17 cellular contexts compared by ENCODE assay signal in genomic region chr3:50586763-50587070, GRCh38. TPM values are rescaled to one million over a fixed set of nuclear protein-coding genes. Genes with fewer than 3 reads are reported as not detected.
A peak's percentile ranks its signal among the peaks of the same experiment; 100 is the strongest.
DNase-seq lines count a peak whose midpoint lies in the region; ATAC-seq and TF ChIP-seq lines count a peak whose summit lies in the region.
"Had no signal": no experiment of that assay in that cellular context is flagged by ENCODE, and none has a peak within 500 bp of the region (broad histone marks: within the 10 kb centered on the region; RNA-seq: fewer than 3 reads in every experiment).

No MANE protein-coding gene starts in this region.

- no peak overlapping the region for H2AK5ac ChIP-seq in neuronal stem cell (ENCODE audit: low read depth, low read length)

- peaks cover 50% of the 10 kb centered on the region for H3K36me3 Mint-ChIP-seq in activated CD4-positive, alpha-beta T cell treated with anti-CD3 and anti-CD28 coated beads, Interleukin-2, amount 10 ng/mL, durations not matched to agents 24 days and 14 days (ENCODE audit: low read depth)
- H3K36me3 Mint-ChIP-seq in CD8-positive, alpha-beta T cell: peaks cover 25% of the 10 kb centered on the region
- H3K36me3 Mint-ChIP-seq in activated naive CD8-positive, alpha-beta T cell treated with anti-CD3 and anti-CD28 coated beads for 36 hours: peaks cover 51% of the 10 kb centered on the region

- no peak overlapping the region for H2BK5ac ChIP-seq in neuronal stem cell (ENCODE audit: low read length)

- no peaks in the 10 kb centered on the region for H3K9me3 ChIP-seq in CD8-positive, alpha-beta T cell (ENCODE audit: low read length)
- H3K9me3 ChIP-seq in neuronal stem cell (replicated peaks in 1 of 2; ENCODE audit: control insufficient read depth in 2 of 2, insufficient read depth in 1 of 2, low read depth in 1 of 2, low read length in 2 of 2) (no peaks in the 10 kb centered on the region), prostate gland (no peaks in the 10 kb centered on the region)
- H3K9me3 ChIP-seq: pancreas had no signal

- no peak overlapping the region for H3K27ac ChIP-seq in CD8-positive, alpha-beta T cell (ENCODE audit: low read depth, low read length)
- H3K27ac ChIP-seq in neuronal stem cell (replicated peaks; ENCODE audit: low read length) (no peak overlapping the region), prostate gland (no peak overlapping the region)
- H3K27ac ChIP-seq: pancreas had no signal

- peaks cover 3% of the 10 kb centered on the region for H3K79me1 ChIP-seq in neuronal stem cell (ENCODE audit: low read depth, low read length)

- H2BK12ac ChIP-seq in neuronal stem cell (ENCODE audit: low read length): no peak overlapping the region

- POLR2A ChIA-PET in CD8-positive, alpha-beta T cell (lab: Charles Lee): interaction anchor here (1.0 to 9.3 kb wide), 4 partner anchors 12 to 23 kb away, joined by 3 to 110 read pairs (median 4); partner anchors contain the start of gene CISH

- H3K4me2 ChIP-seq in neuronal stem cell (ENCODE audit: insufficient read depth, low read length, poor library complexity, severe bottlenecking): no peak overlapping the region
- H3K4me2 ChIP-seq: GM23338 had no signal

- H3K4me3 ChIP-seq in CD8-positive, alpha-beta T cell (ENCODE audit: low read depth, low read length): no peak overlapping the region
- H3K4me3 ChIP-seq in neuronal stem cell (ENCODE audit: low read length in 2 of 2) (no peak overlapping the region), prostate gland (no peak overlapping the region)
- H3K4me3 ChIP-seq: GM23338, pancreas had no signal

- H3K9me3 Mint-ChIP-seq in activated CD4-positive, alpha-beta T cell treated with anti-CD3 and anti-CD28 coated beads, Interleukin-2, amount 10 ng/mL, durations not matched to agents 24 days and 14 days: no peaks in the 10 kb centered on the region
- no peaks in the 10 kb centered on the region for H3K9me3 Mint-ChIP-seq in CD8-positive, alpha-beta T cell
- H3K9me3 Mint-ChIP-seq in activated naive CD8-positive, alpha-beta T cell treated with anti-CD3 and anti-CD28 coated beads for 36 hours: no peaks in the 10 kb centered on the region
- H3K9me3 Mint-ChIP-seq: GM23338, immature natural killer cell had no signal

- no peak overlapping the region for H4K8ac ChIP-seq in neuronal stem cell (ENCODE audit: low read depth, low read length)

- H2BK120ac ChIP-seq in neuronal stem cell (ENCODE audit: low read depth, low read length): no peak overlapping the region

- ATAC-seq in CD8-positive, alpha-beta T cell: no peak
- ATAC-seq: GM23338, pancreas had no signal

- H3K27me3 ChIP-seq in CD8-positive, alpha-beta T cell (ENCODE audit: insufficient read depth, low read length): no peaks in the 10 kb centered on the region
- H3K27me3 ChIP-seq in neuronal stem cell (ENCODE audit: control insufficient read depth in 3 of 3, insufficient read depth in 3 of 3, low read depth in 1 of 3, low read length in 3 of 3): peaks cover 0 to 1% (median 0%) of the 10 kb centered on the region in 3 experiments
- no peaks in the 10 kb centered on the region for H3K27me3 ChIP-seq in prostate gland (replicated peaks; ENCODE audit: insufficient read depth)
- H3K27me3 ChIP-seq: pancreas had no signal

- H4K91ac ChIP-seq in neuronal stem cell (ENCODE audit: low read depth, low read length, poor library complexity): no peak overlapping the region

- H3K4me1 Mint-ChIP-seq in activated CD4-positive, alpha-beta T cell treated with anti-CD3 and anti-CD28 coated beads, Interleukin-2, amount 10 ng/mL, durations not matched to agents 24 days and 14 days: peaks cover 75% of the 10 kb centered on the region
- peaks cover 46% of the 10 kb centered on the region for H3K4me1 Mint-ChIP-seq in CD8-positive, alpha-beta T cell (ENCODE audit: low read depth)
- H3K4me1 Mint-ChIP-seq in activated naive CD8-positive, alpha-beta T cell treated with anti-CD3 and anti-CD28 coated beads for 36 hours: peaks cover 74% of the 10 kb centered on the region

- TF ChIP-seq CTCF in CD8-positive, alpha-beta T cell (IDR thresholded peaks at IDR 0.05): no peak
- TF ChIP-seq CTCF in prostate gland (IDR thresholded peaks at IDR 0.05): no peak

- no peak overlapping the region for H3K18ac ChIP-seq in neuronal stem cell (ENCODE audit: low read length)

- TF ChIP-seq POLR2A in prostate gland (IDR thresholded peaks at IDR 0.05): no peak

- H3K9ac ChIP-seq in neuronal stem cell (ENCODE audit: low read depth, low read length, poor library complexity): no peak overlapping the region

- H2AFZ ChIP-seq in neuronal stem cell (ENCODE audit: low read length): no peak overlapping the region
- H2AFZ ChIP-seq: GM23338 had no signal

- no peak overlapping the region for H3K4me3 Mint-ChIP-seq in activated CD4-positive, alpha-beta T cell treated with anti-CD3 and anti-CD28 coated beads, Interleukin-2, amount 10 ng/mL, durations not matched to agents 24 days and 14 days
- H3K4me3 Mint-ChIP-seq in CD8-positive, alpha-beta T cell: no peak overlapping the region
- no peak overlapping the region for H3K4me3 Mint-ChIP-seq in activated naive CD8-positive, alpha-beta T cell treated with anti-CD3 and anti-CD28 coated beads for 36 hours
- H3K4me3 Mint-ChIP-seq: GM23338 had no signal

- H3K36me3 ChIP-seq in CD8-positive, alpha-beta T cell (ENCODE audit: insufficient read depth, low read length): no peaks in the 10 kb centered on the region
- H3K36me3 ChIP-seq in neuronal stem cell (replicated peaks in 1 of 2; ENCODE audit: control insufficient read depth in 2 of 2, insufficient read depth in 2 of 2, low read length in 2 of 2) (peaks cover 0 to 10% of the 10 kb centered on the region in 2 donors), prostate gland (no peaks in the 10 kb centered on the region)
- H3K36me3 ChIP-seq: pancreas had no signal

- peaks cover 50% of the 10 kb centered on the region for H3K4me1 ChIP-seq in CD8-positive, alpha-beta T cell (ENCODE audit: insufficient read depth, low read length)
- H3K4me1 ChIP-seq in neuronal stem cell (ENCODE audit: control insufficient read depth in 2 of 2, insufficient read depth in 1 of 2, low read depth in 1 of 2, low read length in 2 of 2): no peaks in the 10 kb centered on the region
- no peaks in the 10 kb centered on the region for H3K4me1 ChIP-seq in prostate gland (replicated peaks)

- H2BK15ac ChIP-seq in neuronal stem cell (ENCODE audit: low read length): no peak overlapping the region

- CTCF ChIA-PET in CD8-positive, alpha-beta T cell (lab: Charles Lee): interaction anchor here (1.4 to 11.0 kb wide), 3 partner anchors 14 to 66 kb away, joined by 5 to 345 read pairs (median 153); partner anchors contain the start of genes CISH, HEMK1 and MAPKAPK3

- H3K23ac ChIP-seq in neuronal stem cell (ENCODE audit: low read depth, low read length, poor library complexity): peak overlapping the region; percentile 36

- no peak for DNase-seq in activated CD4-positive, alpha-beta T cell treated with anti-CD3 and anti-CD28 coated beads, Interleukin-2, amount 10 ng/mL, durations not matched to agents 24 days and 14 days
- no peak for DNase-seq in activated CD4-positive, alpha-beta T cell treated with anti-CD3 and anti-CD28 coated beads for 4 hours
- DNase-seq in CD8-positive, alpha-beta T cell: no peak
- no peak for DNase-seq in activated naive CD8-positive, alpha-beta T cell treated with anti-CD3 and anti-CD28 coated beads for 36 hours
- no peak for DNase-seq in neuronal stem cell (ENCODE audit: low spot score)
- DNase-seq in NCI-H1105 treated with DMSO at 0.1 percent for 48 hours (lab: John Stamatoyannopoulos, UW): no peak
- no peak for DNase-seq in NCI-H2171 treated with DMSO at 0.1 percent for 48 hours (lab: John Stamatoyannopoulos, UW)
- DNase-seq in prostate gland (ENCODE audit: low spot score): no peak
- DNase-seq: head of caudate nucleus; immature natural killer cell; Kasumi-1; mammary epithelial cell; NCI-H1048; NCI-H510A treated with DMSO at 0.1 percent for 48 hours; stimulated activated CD4-positive, alpha-beta T cell treated with anti-CD3 and anti-CD28 coated beads, Interleukin-1b, Interleukin-23, amount 100 ng/mL, for 48 hours had no signal

- intact Hi-C loops in activated CD4-positive, alpha-beta T cell treated with anti-CD3 and anti-CD28 coated beads, Interleukin-2, amount 10 ng/mL, durations not matched to agents 24 days and 14 days (cut with micrococcal nuclease): no loop called here
- intact Hi-C loops in CD8-positive, alpha-beta T cell (cut with DNase I, micrococcal nuclease): no loop called here
- intact Hi-C loops in prostate gland (cut with DNase I): no loop called here

- no peak overlapping the region for H3K4ac ChIP-seq in neuronal stem cell (ENCODE audit: low read length)

- H3K14ac ChIP-seq in neuronal stem cell (ENCODE audit: low read length): no peak overlapping the region

- H3K27me3 Mint-ChIP-seq in activated CD4-positive, alpha-beta T cell treated with anti-CD3 and anti-CD28 coated beads, Interleukin-2, amount 10 ng/mL, durations not matched to agents 24 days and 14 days: no peaks in the 10 kb centered on the region
- no peaks in the 10 kb centered on the region for H3K27me3 Mint-ChIP-seq in CD8-positive, alpha-beta T cell (ENCODE audit: low read depth)
- H3K27me3 Mint-ChIP-seq in activated naive CD8-positive, alpha-beta T cell treated with anti-CD3 and anti-CD28 coated beads for 36 hours: no peaks in the 10 kb centered on the region

- peak overlapping the region; percentile 95 for H3K27ac Mint-ChIP-seq in activated CD4-positive, alpha-beta T cell treated with anti-CD3 and anti-CD28 coated beads, Interleukin-2, amount 10 ng/mL, durations not matched to agents 24 days and 14 days
- peak overlapping the region; percentile 88 for H3K27ac Mint-ChIP-seq in CD8-positive, alpha-beta T cell
- peak overlapping the region; percentile 99 for H3K27ac Mint-ChIP-seq in activated naive CD8-positive, alpha-beta T cell treated with anti-CD3 and anti-CD28 coated beads for 36 hours
- H3K27ac Mint-ChIP-seq: GM23338 had no signal

- WGBS in neuronal stem cell (ENCODE audit: extremely low coverage in 2 of 2, insufficient read length in 2 of 2, insufficient replicate concordance in 1 of 2), 2 donors: no CpG with 5 or more reads among the region's 3 CpGs
- WGBS in prostate gland: 82% methylated on average over 3 of the region's 3 CpGs

RNA-seq across cellular contexts. Expression of gene HEMK1, which starts 17.4 kb away (rescaled TPM):
- total RNA-seq in activated CD4-positive, alpha-beta T cell treated with anti-CD3 and anti-CD28 coated beads, Interleukin-2, amount 10 ng/mL, durations not matched to agents 24 days and 14 days: 62.9 and 66.0 TPM in 2 replicates
- total RNA-seq in CD8-positive, alpha-beta T cell: 10 to 100 TPM; 11.1 to 12.5 TPM
- 10 to 100 TPM; 59.8 to 64.7 TPM for total RNA-seq in activated naive CD8-positive, alpha-beta T cell treated with anti-CD3 and anti-CD28 coated beads for 36 hours
- polyA plus RNA-seq in neuronal stem cell (2013, experiment 1 of 2): 15.5 TPM
- 15.1 TPM for polyA plus RNA-seq in neuronal stem cell (2013, experiment 2 of 2)
- total RNA-seq in prostate gland: 10 to 100 TPM in 1 of 2 donors, 1 to 10 TPM in 1; 8.5 to 17.1 TPM

RNA-seq across cellular contexts. Expression of gene C3orf18, which starts 19.2 kb away (rescaled TPM):
- 32.6 and 35.4 TPM in 2 replicates for total RNA-seq in activated CD4-positive, alpha-beta T cell treated with anti-CD3 and anti-CD28 coated beads, Interleukin-2, amount 10 ng/mL, durations not matched to agents 24 days and 14 days
- 1 to 10 TPM; 5.4 to 5.5 TPM for total RNA-seq in CD8-positive, alpha-beta T cell
- total RNA-seq in activated naive CD8-positive, alpha-beta T cell treated with anti-CD3 and anti-CD28 coated beads for 36 hours: 10 to 100 TPM; 15.9 to 17.1 TPM
- 9.9 TPM for polyA plus RNA-seq in neuronal stem cell (2013, experiment 1 of 2)
- 9.3 TPM for polyA plus RNA-seq in neuronal stem cell (2013, experiment 2 of 2)
- 10 to 100 TPM in 1 of 2 donors, 1 to 10 TPM in 1; 7.5 to 11.0 TPM for total RNA-seq in prostate gland

RNA-seq across cellular contexts. Expression of gene CISH, which starts 24.9 kb away (rescaled TPM):
- 359 and 361 TPM in 2 replicates for total RNA-seq in activated CD4-positive, alpha-beta T cell treated with anti-CD3 and anti-CD28 coated beads, Interleukin-2, amount 10 ng/mL, durations not matched to agents 24 days and 14 days
- total RNA-seq in CD8-positive, alpha-beta T cell: 1 to 10 TPM; 4.7 to 5.6 TPM
- 100 to 1,000 TPM; 192 to 193 TPM for total RNA-seq in activated naive CD8-positive, alpha-beta T cell treated with anti-CD3 and anti-CD28 coated beads for 36 hours
- polyA plus RNA-seq in neuronal stem cell (2013, experiment 1 of 2): 2.1 TPM
- polyA plus RNA-seq in neuronal stem cell (2013, experiment 2 of 2): 2.1 TPM
- total RNA-seq in prostate gland: 1 to 10 TPM; 5.1 to 7.6 TPM

RNA-seq across cellular contexts. Expression of gene MAPKAPK3, which starts 30.2 kb away (rescaled TPM):
- 199 and 207 TPM in 2 replicates for total RNA-seq in activated CD4-positive, alpha-beta T cell treated with anti-CD3 and anti-CD28 coated beads, Interleukin-2, amount 10 ng/mL, durations not matched to agents 24 days and 14 days
- 10 to 100 TPM; 18.3 to 18.5 TPM for total RNA-seq in CD8-positive, alpha-beta T cell
- 100 to 1,000 TPM; 166 to 171 TPM for total RNA-seq in activated naive CD8-positive, alpha-beta T cell treated with anti-CD3 and anti-CD28 coated beads for 36 hours
- 90.3 TPM for polyA plus RNA-seq in neuronal stem cell (2013, experiment 1 of 2)
- polyA plus RNA-seq in neuronal stem cell (2013, experiment 2 of 2): 89.0 TPM
- total RNA-seq in prostate gland: 10 to 100 TPM; 33.2 to 52.3 TPM

Comparison
In these comparisons a context has a peak if more than half of its experiments do, and no peak if none do; other contexts are left out.
1. RNA of gene CISH, which starts 24.9 kb away (total RNA-seq): 359 to 361 TPM in activated CD4-positive, alpha-beta T cell treated with anti-CD3 and anti-CD28 coated beads, Interleukin-2, amount 10 ng/mL, durations not matched to agents 24 days and 14 days and 192 to 193 TPM in activated naive CD8-positive, alpha-beta T cell treated with anti-CD3 and anti-CD28 coated beads for 36 hours; 5.1 to 7.6 TPM in prostate gland and 4.7 to 5.6 TPM in CD8-positive, alpha-beta T cell; every median in the first group is over 10 times any median in the second.
2. Peak in every context shown above with its lines, with median percentiles within 50 percentile points of each other: H3K27ac Mint-ChIP-seq.